Comparison of ENCODE assay signal across 8 cellular contexts in genomic region chr1:203795382-203796222, GRCh38. TPM values are rescaled to one million over a fixed set of nuclear protein-coding genes. Genes with fewer than 3 reads are reported as not detected.
DNase-seq lines count a peak whose midpoint lies in the region; ATAC-seq and TF ChIP-seq lines count a peak whose summit lies in the region.

Gene ZBED6, plus strand, starts transcription at chr1:203795623. Its CDS starts 1,900 bp downstream, at chr1:203797523.
Gene ZC3H11A, plus strand, starts transcription at chr1:203795623. Its CDS starts 21,448 bp downstream, at chr1:203817071.

- H3K9me3 Mint-ChIP-seq in GM23338: peaks cover 30% of the 10 kb centered on the region
- peaks cover 0 to 2% (median 0%) of the 10 kb centered on the region in 11 donors for H3K9me3 Mint-ChIP-seq in naive thymus-derived CD4-positive, alpha-beta T cell
- no peaks in the 10 kb centered on the region for H3K9me3 Mint-ChIP-seq in stimulated activated naive B cell treated with anti-CD40 and anti-IgM and Interleukin-4, amounts not matched to agents 10 μg/mL and 1 μg/mL and 100 μg/mL, for 72 hours

- peaks cover 51% of the 10 kb centered on the region for H3K79me2 ChIP-seq in DND-41 (ENCODE audit: insufficient read depth, low read length)
- peaks cover 46% of the 10 kb centered on the region for H3K79me2 ChIP-seq in GM23338 (replicated peaks; ENCODE audit: insufficient read depth)

- H3K4me3 Mint-ChIP-seq in GM23338: peak within 1 kb of the TSS; percentile 94
- H3K4me3 Mint-ChIP-seq in naive thymus-derived CD4-positive, alpha-beta T cell: peak within 1 kb of the TSS; percentile 94 to 98 (median 96)
- peak within 1 kb of the TSS; percentile 95 to 97 for H3K4me3 Mint-ChIP-seq in stimulated activated naive B cell treated with anti-CD40 and anti-IgM and Interleukin-4, amounts not matched to agents 10 μg/mL and 1 μg/mL and 100 μg/mL, for 72 hours

- POLR2A ChIA-PET in naive thymus-derived CD4-positive, alpha-beta T cell (lab: Charles Lee): interaction anchor here (0.9 to 1.4 kb wide), 2 partner anchors 31 to 52 kb away, joined by 4 to 6 read pairs; partner anchors contain the start of gene LAX1

- H3K9me2 ChIP-seq in GM23338 (ENCODE audit: insufficient read depth): peaks cover 13% of the 10 kb centered on the region

- no peaks in the 10 kb centered on the region for H3K9me3 ChIP-seq in DND-41 (ENCODE audit: insufficient read depth, low read length, severe bottlenecking)
- H3K9me3 ChIP-seq in naive thymus-derived CD4-positive, alpha-beta T cell (ENCODE audit: control insufficient read depth in 2 of 3, low read length in 3 of 3): no peaks in the 10 kb centered on the region

- TF ChIP-seq CTCF in DND-41 (IDR thresholded peaks at IDR 0.05; ENCODE audit: borderline replicate concordance, extremely low read depth, low read length, poor library complexity, severe bottlenecking) (peak; percentile 1), GM23338 (conservative IDR thresholded peaks at IDR 0.05; ENCODE audit: low read depth in 2 of 2) (no peak)

- peaks cover 12% of the 10 kb centered on the region for H3F3A ChIP-seq in GM23338 (replicated peaks; ENCODE audit: low read depth)

- peak within 1 kb of the TSS; percentile 89 for H2AFZ ChIP-seq in DND-41 (ENCODE audit: low read depth, low read length)
- H2AFZ ChIP-seq in GM23338: peak within 1 kb of the TSS; percentile 0; the same call in 1 of the 2 replicates

- CTCF ChIA-PET in naive thymus-derived CD4-positive, alpha-beta T cell (lab: Charles Lee): no interaction called here

- peaks cover 45% of the 10 kb centered on the region for H3K4me1 Mint-ChIP-seq in GM23338
- peaks cover 18 to 55% (median 48%) of the 10 kb centered on the region in 7 donors for H3K4me1 Mint-ChIP-seq in naive thymus-derived CD4-positive, alpha-beta T cell
- H3K4me1 Mint-ChIP-seq in stimulated activated naive B cell treated with anti-CD40 and anti-IgM and Interleukin-4, amounts not matched to agents 10 μg/mL and 1 μg/mL and 100 μg/mL, for 72 hours: peaks cover 15 to 34% of the 10 kb centered on the region in 2 donors

- H3K4me2 ChIP-seq in DND-41 (ENCODE audit: insufficient read depth, low read length): peak within 1 kb of the TSS; percentile 89
- peak within 1 kb of the TSS; percentile 84 for H3K4me2 ChIP-seq in GM23338

- peaks cover 54% of the 10 kb centered on the region for H3K4me1 ChIP-seq in DND-41 (ENCODE audit: insufficient read depth, low read length)
- H3K4me1 ChIP-seq in GM23338 (ENCODE audit: insufficient read depth): peaks cover 17% of the 10 kb centered on the region
- H3K4me1 ChIP-seq in naive thymus-derived CD4-positive, alpha-beta T cell (ENCODE audit: control insufficient read depth in 2 of 2, insufficient read depth in 2 of 2, low read length in 2 of 2): peaks cover 35% of the 10 kb centered on the region in 2 donors

- intact Hi-C loops in naive thymus-derived CD4-positive, alpha-beta T cell (cut with micrococcal nuclease): loop anchor here (1.0 to 10.0 kb wide), 14 partner anchors 30 to 1417 kb away; partner anchors contain the start of genes ATP2B4 (in 2 of the 2), SNRPE (in 2 of the 2), DSTYK (in 1 of the 2) and LAX1 (in 1 of the 2)

- peak; percentile 98 for ATAC-seq in DND-41 (ENCODE audit: insufficient read depth, low read depth)
- peak; percentile 95 for ATAC-seq in GM23338
- peak; percentile 99 for ATAC-seq in naive thymus-derived CD4-positive, alpha-beta T cell
- ATAC-seq in stimulated activated naive B cell treated with anti-CD40 and anti-IgM and Interleukin-4, amounts not matched to agents 10 μg/mL and 1 μg/mL and 100 μg/mL, for 72 hours (replicated peaks): peak; percentile 99

- H3K4me3 ChIP-seq in DND-41 (ENCODE audit: low read depth in 1 of 2, low read length in 2 of 2): peak within 1 kb of the TSS; percentile 79 to 93
- peak within 1 kb of the TSS; percentile 73 for H3K4me3 ChIP-seq in GM23338
- peak within 1 kb of the TSS; percentile 80 for H3K4me3 ChIP-seq in naive thymus-derived CD4-positive, alpha-beta T cell (ENCODE audit: low read length)

- peaks cover 44% of the 10 kb centered on the region for H4K20me1 ChIP-seq in DND-41 (ENCODE audit: insufficient read depth, low read length)
- peaks cover 15% of the 10 kb centered on the region for H4K20me1 ChIP-seq in GM23338 (replicated peaks; ENCODE audit: insufficient read depth)

- peaks cover 42% of the 10 kb centered on the region for H3K36me3 Mint-ChIP-seq in GM23338 (ENCODE audit: low read depth)
- peaks cover 0 to 34% (median 28%) of the 10 kb centered on the region in 5 donors for H3K36me3 Mint-ChIP-seq in naive thymus-derived CD4-positive, alpha-beta T cell
- H3K36me3 Mint-ChIP-seq in stimulated activated naive B cell treated with anti-CD40 and anti-IgM and Interleukin-4, amounts not matched to agents 10 μg/mL and 1 μg/mL and 100 μg/mL, for 72 hours: peaks cover 18 to 23% of the 10 kb centered on the region in 2 donors

- H3K9ac ChIP-seq in DND-41 (ENCODE audit: low read depth, low read length): peak within 1 kb of the TSS; percentile 79

- H3K27ac ChIP-seq in DND-41 (ENCODE audit: low read length): peak within 1 kb of the TSS; percentile 93
- peak within 1 kb of the TSS; percentile 100 for H3K27ac ChIP-seq in GM23338 (ENCODE audit: low read depth)
- H3K27ac ChIP-seq in naive thymus-derived CD4-positive, alpha-beta T cell (ENCODE audit: low read depth, low read length): peak within 1 kb of the TSS; percentile 80

- H3K27me3 ChIP-seq in DND-41 (ENCODE audit: insufficient read depth, low read length, poor library complexity) (no peaks in the 10 kb centered on the region), GM23338 (ENCODE audit: insufficient read depth) (no peaks in the 10 kb centered on the region)
- no peaks in the 10 kb centered on the region for H3K27me3 ChIP-seq in naive thymus-derived CD4-positive, alpha-beta T cell (ENCODE audit: control insufficient read depth in 2 of 2, insufficient read depth in 2 of 2, low read length in 2 of 2)

- peak within 1 kb of the TSS; percentile 99 for H3K27ac Mint-ChIP-seq in GM23338
- peak within 1 kb of the TSS; percentile 82 to 98 (median 96) for H3K27ac Mint-ChIP-seq in naive thymus-derived CD4-positive, alpha-beta T cell
- H3K27ac Mint-ChIP-seq in stimulated activated naive B cell treated with anti-CD40 and anti-IgM and Interleukin-4, amounts not matched to agents 10 μg/mL and 1 μg/mL and 100 μg/mL, for 72 hours: peak within 1 kb of the TSS; percentile 99

- peaks cover 13% of the 10 kb centered on the region for H3K27me3 Mint-ChIP-seq in GM23338 (ENCODE audit: insufficient read depth, low read depth, poor library complexity)
- H3K27me3 Mint-ChIP-seq in naive thymus-derived CD4-positive, alpha-beta T cell: no peaks in the 10 kb centered on the region
- no peaks in the 10 kb centered on the region for H3K27me3 Mint-ChIP-seq in stimulated activated naive B cell treated with anti-CD40 and anti-IgM and Interleukin-4, amounts not matched to agents 10 μg/mL and 1 μg/mL and 100 μg/mL, for 72 hours

- H3K36me3 ChIP-seq in DND-41 (ENCODE audit: insufficient read depth, low read length) (peaks cover 38% of the 10 kb centered on the region), GM23338 (ENCODE audit: insufficient read depth) (peaks cover 16% of the 10 kb centered on the region; the same call in 1 of the 2 replicates)
- H3K36me3 ChIP-seq in naive thymus-derived CD4-positive, alpha-beta T cell (ENCODE audit: control insufficient read depth in 2 of 3, insufficient read depth in 3 of 3, low read length in 3 of 3): peaks cover 0 to 13% (median 0%) of the 10 kb centered on the region in 3 experiments

- DNase-seq in DND-41 (peak; percentile 99), GM23338 (ENCODE audit: low spot score) (peak; percentile 100), LHCN-M2 (ENCODE audit: low read depth) (peak; percentile 99), RPMI8226 (peak; percentile 100), fibroblast of gingiva (ENCODE audit: low read depth) (peak; percentile 99)
- peak; percentile 97 for DNase-seq in activated T-helper 1 cell treated with anti-CD3 and anti-CD28 coated beads, Interleukin-2, amount 50 U/mL, for 16 hours (ENCODE audit: low read depth in 1 of 2, low spot score in 1 of 2)
- DNase-seq in naive thymus-derived CD4-positive, alpha-beta T cell: peak; percentile 85 to 100 (median 97)
- DNase-seq in stimulated activated naive B cell treated with anti-CD40 and anti-IgM and Interleukin-4, amounts not matched to agents 10 μg/mL and 1 μg/mL and 100 μg/mL, for 72 hours: peak; percentile 97

TF ChIP-seq in GM23338, 12 proteins besides CTCF, POLR2A, EP300 and RAD21 (continues in another document):
- TF ChIP-seq STAT1 (IDR thresholded peaks at IDR 0.05; ENCODE audit: unreplicated experiment) (no peak), EZH2 (IDR thresholded peaks at IDR 0.05; ENCODE audit: low read depth, unreplicated experiment) (no peak), ETS1 (IDR thresholded peaks at IDR 0.05) (peak; percentile 96), CREB1 (CRISPR knock-in tag; IDR thresholded peaks at IDR 0.05; ENCODE audit: low read depth) (peak; percentile 84), ZNF114 (CRISPR knock-in tag; IDR thresholded peaks at IDR 0.05) (no peak), EZH2phosphoT487 (IDR thresholded peaks at IDR 0.05; ENCODE audit: unreplicated experiment) (no peak), POLR2AphosphoS5 (IDR thresholded peaks at IDR 0.05; ENCODE audit: low read depth) (peak; percentile 48)

RNA-seq across cellular contexts. Expression of gene ZBED6, which starts in this region (rescaled TPM):
- total RNA-seq in GM23338 (2014; rRNA removed; shearing (Covaris generic)): 4.8 and 9.0 TPM in 2 replicates
- 1.9 and 2.5 TPM in 2 replicates for polyA plus RNA-seq in GM23338 (2016; fragmentation: Nextera tagmentation; extraction: Ambion mirVana)
- 8.2 and 10.5 TPM in 2 replicates for total RNA-seq in LHCN-M2 (2014; rRNA removed)
- 2.1 TPM for polyA plus RNA-seq in LHCN-M2 (2012)
- 10 to 100 TPM; 23.8 to 36.1 (median 31.9) TPM for total RNA-seq in naive thymus-derived CD4-positive, alpha-beta T cell
- 1 to 10 TPM; 1.1 to 2.2 TPM for polyA plus RNA-seq in naive thymus-derived CD4-positive, alpha-beta T cell

RNA-seq across cellular contexts. Expression of gene ZC3H11A, which starts in this region (rescaled TPM):
- total RNA-seq in GM23338 (2014; rRNA removed; shearing (Covaris generic)): 81.1 and 97.3 TPM in 2 replicates
- polyA plus RNA-seq in GM23338 (2016; fragmentation: Nextera tagmentation; extraction: Ambion mirVana): 25.8 and 28.2 TPM in 2 replicates
- 60.5 and 68.9 TPM in 2 replicates for total RNA-seq in LHCN-M2 (2014; rRNA removed)
- polyA plus RNA-seq in LHCN-M2 (2012): 20.5 TPM
- 100 to 1,000 TPM in 2 of 5 experiments, 10 to 100 TPM in 3; 70.9 to 138 (median 91.6) TPM for total RNA-seq in naive thymus-derived CD4-positive, alpha-beta T cell
- polyA plus RNA-seq in naive thymus-derived CD4-positive, alpha-beta T cell: 10 to 100 TPM; 58.0 to 67.7 TPM

Comparison
In these comparisons a context has a peak if more than half of its experiments do, and no peak if none do; other contexts are left out.
1. Peak in every context shown above with its lines: DNase-seq, ATAC-seq, H3K4me3 ChIP-seq and H3K27ac ChIP-seq.